Comparison of ENCODE assay signal across 1 cellular context in genomic region chr17:47899643-47900042, GRCh38.
TF ChIP-seq lines count a peak whose summit lies in the region.

No MANE protein-coding gene starts in this region.

TF ChIP-seq in HEK293T, 16 proteins besides CTCF, POLR2A, EP300 and RAD21:
- TF ChIP-seq BHLHE40 (IDR thresholded peaks at IDR 0.05; ENCODE audit: borderline replicate concordance) (no peak), NFRKB (IDR thresholded peaks at IDR 0.05) (no peak), FOXK2 (IDR thresholded peaks at IDR 0.05) (no peak), HDGF (IDR thresholded peaks at IDR 0.05; ENCODE audit: borderline replicate concordance) (no peak), SUZ12 (IDR thresholded peaks at IDR 0.05) (no peak), FOXA1 (IDR thresholded peaks at IDR 0.05) (no peak), TARDBP (IDR thresholded peaks at IDR 0.05) (no peak), CTBP1 (IDR thresholded peaks at IDR 0.05; ENCODE audit: borderline replicate concordance) (no peak), ELF4 (IDR thresholded peaks at IDR 0.05) (no peak), ZNF384 (IDR thresholded peaks at IDR 0.05) (no peak), PKNOX1 (IDR thresholded peaks at IDR 0.05) (no peak), LEF1 (IDR thresholded peaks at IDR 0.05; ENCODE audit: borderline replicate concordance) (no peak), L3MBTL2 (conservative IDR thresholded peaks at IDR 0.05) (no peak), FOXM1 (IDR thresholded peaks at IDR 0.05; ENCODE audit: borderline replicate concordance) (no peak)
